26 cellular contexts compared by ENCODE assay signal in genomic region chr14:60300019-60300418, GRCh38.
"Had no signal": no experiment of that assay in that cellular context is flagged by ENCODE, and none has a peak within 500 bp of the region (broad histone marks: within the 10 kb centered on the region; RNA-seq: fewer than 3 reads in every experiment).

No MANE protein-coding gene starts in this region.

- H3K27me3 ChIP-seq: stomach, suprapubic skin, testis, thyroid gland, tibial artery, tibial nerve, transverse colon, upper lobe of left lung, upper lobe of right lung, uterus, vagina had no signal

- H3K4me1 ChIP-seq: suprapubic skin, thyroid gland, tibial nerve, upper lobe of left lung, upper lobe of right lung, uterus, vagina had no signal

- DNase-seq: stimulated activated CD4-positive, alpha-beta T cell treated with anti-CD3 and anti-CD28 coated beads, Interleukin-2, amount 100 ng/mL, for 48 hours; stimulated activated CD4-positive, alpha-beta T cell treated with anti-CD3 and anti-CD28 coated beads, Interleukin-4, amount 100 ng/mL, for 1 hour; stimulated activated CD4-positive, alpha-beta T cell treated with anti-CD3 and anti-CD28 coated beads, Interleukin-4, amount 100 ng/mL, for 24 hours; stimulated activated CD4-positive, alpha-beta T cell treated with anti-CD3 and anti-CD28 coated beads, Interleukin-4, amount 100 ng/mL, for 4 hours; stimulated activated CD8-positive, alpha-beta memory T cell treated with anti-CD3 and anti-CD28 coated beads, Interleukin-4, amount 100 ng/mL, for 48 hours; stimulated activated naive B cell treated with anti-CD40 and anti-IgM and Interleukin-4, amounts not matched to agents 10 μg/mL and 1 μg/mL and 100 μg/mL, for 72 hours; stimulated activated naive CD4-positive, alpha-beta T cell; stimulated activated naive CD4-positive, alpha-beta T cell treated with Interleukin-2 at 50 U/mL for 16 hours; stimulated activated naive CD8-positive, alpha-beta T cell treated with anti-CD3 and anti-CD28 coated beads, Interleukin-15, amount 100 ng/mL, for 72 hours; stimulated activated naive CD8-positive, alpha-beta T cell treated with anti-CD3 and anti-CD28 coated beads, Interleukin-15, Interleukin-2, amounts not matched to agents 100 U/mL and 50 U/mL, for 24 hours; stomach; substantia nigra; testis; thyroid gland; tibial artery; transverse colon; trophoblast cell; upper lobe of left lung; upper lobe of right lung; uterus had no signal

- H3K9me3 ChIP-seq: stomach, suprapubic skin, testis, thoracic aorta, thyroid gland, tibial artery, tibial nerve, transverse colon, upper lobe of left lung, upper lobe of right lung, uterus, vagina had no signal

- H3K36me3 ChIP-seq: suprapubic skin, thoracic aorta, thyroid gland, tibial nerve, transverse colon, upper lobe of right lung, uterus, vagina had no signal

- H3K27ac ChIP-seq: stomach, suprapubic skin, testis, thoracic aorta, thyroid gland, tibial artery, tibial nerve, transverse colon, upper lobe of left lung, upper lobe of right lung, uterus, vagina had no signal

- H3K4me3 ChIP-seq: stomach, suprapubic skin, testis, thoracic aorta, thyroid gland, tibial artery, tibial nerve, transverse colon, upper lobe of left lung, upper lobe of right lung, uterus, vagina had no signal

- ATAC-seq: stimulated activated effector memory CD8-positive, alpha-beta T cell treated with anti-CD3 and anti-CD28 coated beads, Interleukin-12 subunit alpha, Interleukin-12 subunit beta, amount 100 ng/mL, for 72 hours; stimulated activated memory B cell treated with anti-CD40 and anti-IgM and Interleukin-4, amounts not matched to agents 10 μg/mL and 1 μg/mL and 100 μg/mL, for 72 hours; stimulated activated naive B cell treated with anti-CD40 and anti-IgM and Interleukin-4, amounts not matched to agents 10 μg/mL and 1 μg/mL and 100 μg/mL, for 72 hours; stimulated activated naive CD8-positive, alpha-beta T cell treated with anti-CD3 and anti-CD28 coated beads, Interleukin-15, amount 100 ng/mL, for 72 hours; stimulated activated naive CD8-positive, alpha-beta T cell treated with anti-CD3 and anti-CD28 coated beads, Interleukin-15, Interleukin-2, amounts not matched to agents 100 U/mL and 50 U/mL, for 24 hours; upper lobe of right lung had no signal
